In the genomic region with DNA sequence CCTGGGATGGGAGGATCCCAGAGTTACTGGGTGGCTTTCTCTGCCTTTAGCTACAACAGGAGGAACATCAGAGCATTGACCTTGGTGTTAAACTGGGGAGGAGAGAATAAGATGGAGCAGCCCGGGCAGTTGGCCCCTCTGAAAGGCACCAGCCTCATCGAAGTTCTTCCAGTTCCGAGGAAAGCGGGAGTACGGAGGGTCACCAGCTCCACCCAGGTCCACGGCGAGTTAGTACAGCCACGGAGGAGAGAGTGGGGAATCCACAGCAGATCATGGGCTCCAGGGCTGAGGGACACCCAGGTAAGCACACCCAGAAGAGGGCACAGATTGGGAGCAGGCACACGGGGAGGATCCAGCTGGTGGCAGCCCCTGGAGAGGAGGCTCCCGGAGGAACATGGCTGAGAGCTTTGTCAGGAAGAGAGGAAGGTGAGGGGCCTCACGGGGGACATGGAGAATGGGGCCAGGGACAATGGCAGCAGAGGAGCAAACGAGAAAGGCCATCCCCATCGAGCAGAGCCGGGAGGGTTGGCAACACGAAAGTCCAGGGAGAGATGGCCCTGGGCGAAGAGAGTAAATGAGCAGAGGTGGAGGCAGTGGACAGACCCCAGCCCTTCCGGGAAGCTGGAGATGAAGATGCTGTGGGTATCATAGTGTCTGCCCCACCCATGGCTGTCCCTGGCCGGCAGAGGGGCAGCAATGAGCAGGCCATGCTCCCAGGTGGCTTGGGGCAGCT, we compare ENCODE assay signal across 22 cellular contexts.
DNase-seq lines count a peak whose midpoint lies in the region; ATAC-seq and TF ChIP-seq lines count a peak whose summit lies in the region.
"Had no signal": no experiment of that assay in that cellular context is flagged by ENCODE, and none has a peak within 500 bp of the region (broad histone marks: within the 10 kb centered on the region; RNA-seq: fewer than 3 reads in every experiment).

No MANE protein-coding gene starts in this region.

- POLR2A ChIA-PET in PC-3 (lab: Charles Lee; ENCODE audit: unreplicated experiment): no interaction called here

- H3K4me1 ChIP-seq in upper lobe of right lung (peaks cover 10% of the 10 kb centered on the region), PC-3 (ENCODE audit: insufficient read depth, low read length) (no peaks in the 10 kb centered on the region), Karpas-422 (ENCODE audit: low read length) (no peaks in the 10 kb centered on the region)
- H3K4me1 ChIP-seq: Caco-2, pancreas had no signal

- H3K4me3 ChIP-seq in upper lobe of right lung (no peak overlapping the region), PC-3 (ENCODE audit: low read length) (no peak overlapping the region), Karpas-422 (ENCODE audit: low read length) (no peak overlapping the region)
- H3K4me3 ChIP-seq: BLaER1, esophagus squamous epithelium, pancreas had no signal

- BruUV-seq in PC-3 (replicated peaks; lab: Mats Ljungman, UMichigan): no TSS peak

- no peaks in the 10 kb centered on the region for H3K27me3 ChIP-seq in upper lobe of right lung
- H3K27me3 ChIP-seq in PC-3 (ENCODE audit: low read length): 0 out of 2 replicates have a peak, but pooled peaks cover 4% of the 10 kb centered on the region
- H3K27me3 ChIP-seq in Karpas-422 (ENCODE audit: low read length): no peaks in the 10 kb centered on the region
- H3K27me3 ChIP-seq: BLaER1, pancreas had no signal

- H3K4me2 ChIP-seq in PC-3 (ENCODE audit: low read length) (no peak overlapping the region), Karpas-422 (ENCODE audit: low read depth, low read length, poor library complexity, severe bottlenecking) (no peak overlapping the region)

- peak; percentile 1 for DNase-seq in activated naive CD4-positive, alpha-beta T cell treated with anti-CD3 and anti-CD28 coated beads, Interleukin-2, amount 50 U/mL, for 16 hours
- DNase-seq in activated naive CD4-positive, alpha-beta T cell treated with Interleukin-2 at 50 U/mL for 16 hours: no peak
- DNase-seq in activated CD8-positive, alpha-beta memory T cell treated with anti-CD3 and anti-CD28 coated beads, Interleukin-2, amount 50 U/mL, for 48 hours: peak; percentile 15
- DNase-seq in osteocyte (ENCODE audit: extremely low spot score, unreplicated experiment) (peak; percentile 77), upper lobe of right lung (peak; percentile 40), NCI-H1105 treated with DMSO at 0.1 percent for 48 hours (lab: John Stamatoyannopoulos, UW) (no peak), PC-3 (no peak), Karpas-422 (no peak)
- DNase-seq: Caco-2; effector memory CD4-positive, alpha-beta T cell; esophagus squamous epithelium; KBM-7; mesendoderm; NCI-H1694; NCI-H526 treated with DMSO at 0.1 percent for 48 hours; pancreas; RPMI8226; stimulated activated CD4-positive, alpha-beta T cell treated with anti-CD3 and anti-CD28 coated beads, Interleukin-1b, Interleukin-23, amount 100 ng/mL, for 48 hours; stimulated activated naive B cell treated with anti-CD40 and anti-IgM and Interleukin-4, amounts not matched to agents 10 μg/mL and 1 μg/mL and 100 μg/mL, for 72 hours; T-helper 9 cell had no signal

- intact Hi-C loops in upper lobe of right lung (cut with DNase I): no loop called here
- intact Hi-C loops in PC-3 (cut with micrococcal nuclease): no loop called here

- H3K9me3 ChIP-seq in upper lobe of right lung: no peaks in the 10 kb centered on the region
- H3K9me3 ChIP-seq in PC-3 (ENCODE audit: low read length): no peaks in the 10 kb centered on the region
- no peaks in the 10 kb centered on the region for H3K9me3 ChIP-seq in Karpas-422 (ENCODE audit: low read length)
- H3K9me3 ChIP-seq: Caco-2, pancreas had no signal

- H3K4me3 Mint-ChIP-seq in osteocyte (ENCODE audit: unreplicated experiment): no peak overlapping the region
- H3K4me3 Mint-ChIP-seq: naive thymus-derived CD8-positive, alpha-beta T cell; stimulated activated naive B cell treated with anti-CD40 and anti-IgM and Interleukin-4, amounts not matched to agents 10 μg/mL and 1 μg/mL and 100 μg/mL, for 72 hours had no signal

- H3K9me3 Mint-ChIP-seq in osteocyte (ENCODE audit: unreplicated experiment): peaks cover 13% of the 10 kb centered on the region

- no peaks in the 10 kb centered on the region for H3K79me2 ChIP-seq in PC-3 (ENCODE audit: low read length)
- H3K79me2 ChIP-seq in Karpas-422 (ENCODE audit: low read length): no peaks in the 10 kb centered on the region

- H3K27ac Mint-ChIP-seq in osteocyte (ENCODE audit: unreplicated experiment): no peak overlapping the region
- H3K27ac Mint-ChIP-seq: naive thymus-derived CD8-positive, alpha-beta T cell; stimulated activated naive B cell treated with anti-CD40 and anti-IgM and Interleukin-4, amounts not matched to agents 10 μg/mL and 1 μg/mL and 100 μg/mL, for 72 hours had no signal

- H3K9ac ChIP-seq in PC-3 (ENCODE audit: low read length) (no peak overlapping the region), Karpas-422 (ENCODE audit: low read length) (no peak overlapping the region)
- H3K9ac ChIP-seq: BLaER1 had no signal

- H3K27me3 Mint-ChIP-seq in osteocyte (ENCODE audit: unreplicated experiment): no peaks in the 10 kb centered on the region

- CTCF ChIA-PET in PC-3 (lab: Charles Lee): no interaction called here

- H3K27ac ChIP-seq in upper lobe of right lung: no peak overlapping the region
- no peak overlapping the region for H3K27ac ChIP-seq in PC-3 (ENCODE audit: low read length)
- no peak overlapping the region for H3K27ac ChIP-seq in Karpas-422 (ENCODE audit: low read length)
- H3K27ac ChIP-seq: BLaER1, esophagus squamous epithelium, pancreas had no signal

- H3K36me3 Mint-ChIP-seq in osteocyte (ENCODE audit: unreplicated experiment): no peaks in the 10 kb centered on the region
- H3K36me3 Mint-ChIP-seq: naive thymus-derived CD8-positive, alpha-beta T cell had no signal

- H4K20me1 ChIP-seq in PC-3 (ENCODE audit: low read length): no peaks in the 10 kb centered on the region
- H4K20me1 ChIP-seq in Karpas-422 (ENCODE audit: insufficient read depth, low read depth, low read length): no peaks in the 10 kb centered on the region
- H4K20me1 ChIP-seq: BLaER1 had no signal

- H3K9me2 ChIP-seq in PC-3 (replicated peaks; ENCODE audit: low read length) (no peaks in the 10 kb centered on the region), Karpas-422 (replicated peaks; ENCODE audit: insufficient read depth, low read length) (no peaks in the 10 kb centered on the region)

- no peak overlapping the region for H2AFZ ChIP-seq in PC-3 (ENCODE audit: low read length)
- H2AFZ ChIP-seq in Karpas-422 (ENCODE audit: low read length): no peak overlapping the region

- no peaks in the 10 kb centered on the region for H3F3A ChIP-seq in PC-3 (ENCODE audit: low read length, unreplicated experiment)

- H3K4me1 Mint-ChIP-seq in osteocyte (ENCODE audit: unreplicated experiment): no peaks in the 10 kb centered on the region
- H3K4me1 Mint-ChIP-seq: naive thymus-derived CD8-positive, alpha-beta T cell; stimulated activated naive B cell treated with anti-CD40 and anti-IgM and Interleukin-4, amounts not matched to agents 10 μg/mL and 1 μg/mL and 100 μg/mL, for 72 hours had no signal

- TF ChIP-seq CTCF in osteocyte (IDR thresholded peaks at IDR 0.05): no peak
- no peak for TF ChIP-seq CTCF in upper lobe of right lung (IDR thresholded peaks at IDR 0.05)
- no peak for TF ChIP-seq CTCF in PC-3 (conservative IDR thresholded peaks at IDR 0.05; ENCODE audit: low read depth, low read length)

- ATAC-seq in upper lobe of right lung (no peak), PC-3 (no peak)
- ATAC-seq: naive thymus-derived CD8-positive, alpha-beta T cell; pancreas; stimulated activated naive B cell treated with anti-CD40 and anti-IgM and Interleukin-4, amounts not matched to agents 10 μg/mL and 1 μg/mL and 100 μg/mL, for 72 hours had no signal

- H3K36me3 ChIP-seq in upper lobe of right lung: no peaks in the 10 kb centered on the region
- no peaks in the 10 kb centered on the region for H3K36me3 ChIP-seq in PC-3 (ENCODE audit: low read depth, low read length)
- H3K36me3 ChIP-seq in Karpas-422 (ENCODE audit: insufficient read depth, low read length): no peaks in the 10 kb centered on the region
- H3K36me3 ChIP-seq: esophagus squamous epithelium, pancreas had no signal

Comparison
In these comparisons a context has a peak if more than half of its experiments do, and no peak if none do; other contexts are left out.
1. DNase-seq: peak in activated naive CD4-positive, alpha-beta T cell treated with anti-CD3 and anti-CD28 coated beads, Interleukin-2, amount 50 U/mL, for 16 hours (single experiment), activated CD8-positive, alpha-beta memory T cell treated with anti-CD3 and anti-CD28 coated beads, Interleukin-2, amount 50 U/mL, for 48 hours (single experiment), osteocyte (single experiment) and upper lobe of right lung (single experiment); none in activated naive CD4-positive, alpha-beta T cell treated with Interleukin-2 at 50 U/mL for 16 hours (single experiment), NCI-H1105 treated with DMSO at 0.1 percent for 48 hours (single experiment), PC-3 (single experiment) and Karpas-422 (single experiment).